In the genomic region with DNA sequence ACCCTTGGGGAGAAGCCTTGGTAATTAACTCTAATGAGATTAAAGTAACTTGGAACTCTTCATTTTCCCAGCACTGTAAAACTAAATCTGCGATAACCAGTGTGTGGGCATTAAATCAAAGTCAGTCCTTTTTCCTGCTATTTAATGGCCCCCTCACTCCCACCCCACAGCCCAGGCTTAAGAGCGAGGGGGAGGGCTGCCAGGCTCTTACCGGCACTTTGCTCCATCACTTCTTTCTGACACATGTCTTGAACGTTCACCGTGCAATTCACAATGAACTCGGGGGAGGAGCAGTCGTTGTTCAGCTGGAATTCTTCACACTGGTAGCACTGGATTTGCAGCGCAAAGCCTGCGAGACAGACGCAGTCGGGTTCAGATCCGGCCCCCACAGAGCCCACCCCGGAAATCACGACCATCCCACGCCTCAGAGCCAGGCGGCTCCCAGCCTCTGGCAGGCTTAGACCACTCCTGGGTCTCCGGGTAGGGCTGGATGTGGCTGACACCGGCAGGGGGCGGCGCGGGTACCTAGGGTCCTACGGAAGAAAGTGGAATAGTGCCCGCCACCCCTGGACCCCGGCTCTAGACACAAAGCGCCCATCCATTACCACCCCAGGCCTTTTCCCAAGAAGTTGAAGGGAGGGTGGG, we compare ENCODE assay signal across 11 cellular contexts. TPM values are rescaled to one million over a fixed set of nuclear protein-coding genes. Genes with fewer than 3 reads are reported as not detected.
DNase-seq lines count a peak whose midpoint lies in the region; ATAC-seq and TF ChIP-seq lines count a peak whose summit lies in the region.
"Had no signal": no experiment of that assay in that cellular context is flagged by ENCODE, and none has a peak within 500 bp of the region (broad histone marks: within the 10 kb centered on the region; RNA-seq: fewer than 3 reads in every experiment).

No MANE protein-coding gene starts in this region.

- peaks cover 6% of the 10 kb centered on the region for H3K4me1 ChIP-seq in psoas muscle
- H3K4me1 ChIP-seq: HAP-1 had no signal

- H3K4me1 Mint-ChIP-seq in CD4-positive, alpha-beta T cell (ENCODE audit: low read depth): no peaks in the 10 kb centered on the region
- H3K4me1 Mint-ChIP-seq in natural killer cell: no peaks in the 10 kb centered on the region

- H3K9me3 Mint-ChIP-seq in CD4-positive, alpha-beta T cell: no peaks in the 10 kb centered on the region
- H3K9me3 Mint-ChIP-seq in natural killer cell: peaks cover 0 to 2% of the 10 kb centered on the region in 2 donors

- WGBS in psoas muscle, 3 donors: 9 to 11% (median 9%) methylated on average over 24 to 25 of the region's 25 CpGs

- no peaks in the 10 kb centered on the region for H3K36me3 Mint-ChIP-seq in CD4-positive, alpha-beta T cell (ENCODE audit: low read depth)
- no peaks in the 10 kb centered on the region for H3K36me3 Mint-ChIP-seq in natural killer cell

- H3K36me3 ChIP-seq in H7 (replicated peaks; ENCODE audit: control insufficient read depth, insufficient read depth, low read length): no peaks in the 10 kb centered on the region
- no peaks in the 10 kb centered on the region for H3K36me3 ChIP-seq in psoas muscle (ENCODE audit: insufficient read depth in 1 of 2, low read depth in 1 of 2)
- H3K36me3 ChIP-seq: HAP-1 had no signal

- H3K27me3 ChIP-seq in H7 (ENCODE audit: control insufficient read depth, insufficient read depth, low read length): peaks cover 47% of the 10 kb centered on the region
- peaks cover 0 to 66% (median 12%) of the 10 kb centered on the region in 3 donors for H3K27me3 ChIP-seq in psoas muscle (ENCODE audit: insufficient read depth in 3 of 3, low read length in 2 of 3)
- peaks cover 49% of the 10 kb centered on the region for H3K27me3 ChIP-seq in CD4-positive, alpha-beta T cell (ENCODE audit: control insufficient read depth, insufficient read depth, low read length)

- CTCF ChIA-PET in CD4-positive, alpha-beta T cell (lab: Charles Lee): no interaction called here

- ATAC-seq in psoas muscle (no peak), natural killer cell (no peak)
- no peak for ATAC-seq in CD4-positive, alpha-beta T cell (ENCODE audit: poor library complexity)
- ATAC-seq: K562 had no signal

- peak; percentile 25 for TF ChIP-seq CTCF in fibroblast of pulmonary artery (IDR thresholded peaks at IDR 0.05; ENCODE audit: low read length, missing control alignments)
- TF ChIP-seq CTCF in psoas muscle (IDR thresholded peaks at IDR 0.05): no peak
- TF ChIP-seq CTCF in CD4-positive, alpha-beta T cell (IDR thresholded peaks at IDR 0.05): no peak
- TF ChIP-seq CTCF in natural killer cell (IDR thresholded peaks at IDR 0.05): no peak

- POLR2A ChIA-PET in CD4-positive, alpha-beta T cell (lab: Charles Lee): no interaction called here

- H3K27me3 Mint-ChIP-seq in CD4-positive, alpha-beta T cell: peaks cover 69% of the 10 kb centered on the region
- H3K27me3 Mint-ChIP-seq in natural killer cell (ENCODE audit: low read depth in 2 of 2): peaks cover 16 to 22% of the 10 kb centered on the region in 2 donors

- H3K9me3 ChIP-seq in psoas muscle: no peaks in the 10 kb centered on the region
- H3K9me3 ChIP-seq in CD4-positive, alpha-beta T cell (ENCODE audit: control insufficient read depth, low read length): no peaks in the 10 kb centered on the region
- H3K9me3 ChIP-seq: HAP-1 had no signal

- H3K4me3 Mint-ChIP-seq in CD4-positive, alpha-beta T cell: no peak overlapping the region
- H3K4me3 Mint-ChIP-seq in natural killer cell: no peak overlapping the region

- no peak overlapping the region for H3K27ac Mint-ChIP-seq in CD4-positive, alpha-beta T cell
- H3K27ac Mint-ChIP-seq in natural killer cell: no peak overlapping the region

- intact Hi-C loops in psoas muscle (cut with DNase I): no loop called here
- intact Hi-C loops in CD4-positive, alpha-beta T cell (cut with DNase I, micrococcal nuclease): no loop called here
- intact Hi-C loops in natural killer cell (cut with micrococcal nuclease): no loop called here

- DNase-seq in H7: peak; percentile 82
- DNase-seq in NCI-H510A (lab: John Stamatoyannopoulos, UW): peak; percentile 10
- no peak for DNase-seq in fibroblast of pulmonary artery (ENCODE audit: low read depth)
- DNase-seq in psoas muscle: no peak
- DNase-seq in activated CD4-positive, alpha-beta T cell treated with anti-CD3 and anti-CD28 coated beads, Interleukin-2, amount 50 U/mL, for 1 hour: no peak
- no peak for DNase-seq in activated CD4-positive, CD25-positive, alpha-beta regulatory T cell treated with anti-CD3 and anti-CD28 coated beads, Interleukin-2, amount 50 U/mL, for 72 hours
- DNase-seq in CD4-positive, alpha-beta T cell: no peak
- DNase-seq in natural killer cell: no peak
- DNase-seq: occipital lobe had no signal

- H3K27ac ChIP-seq in psoas muscle: no peak overlapping the region
- H3K27ac ChIP-seq in CD4-positive, alpha-beta T cell (ENCODE audit: low read depth, low read length): no peak overlapping the region

- H3K4me3 ChIP-seq in H7 (ENCODE audit: insufficient read depth, low read depth, low read length) (peak overlapping the region; percentile 57), fibroblast of pulmonary artery (replicated peaks; ENCODE audit: low read depth, low read length) (peak overlapping the region; percentile 8), psoas muscle (peak overlapping the region; percentile 59)
- H3K4me3 ChIP-seq: HAP-1, K562 had no signal

RNA-seq across cellular contexts. Expression of a gene that starts 1.7 kb away (rescaled TPM):
- total RNA-seq in H7 (2014; rRNA removed; shearing (Covaris generic)): 5.7 and 7.3 TPM in 2 replicates
- under 1 TPM in 1 of 4 donors, not detected in 3; 0.47 TPM for total RNA-seq in psoas muscle
- polyA plus RNA-seq in psoas muscle: under 1 TPM in 2 of 3 donors, not detected in 1; 0.03 to 0.04 TPM
- total RNA-seq in CD4-positive, alpha-beta T cell: not detected
- not detected for total RNA-seq in natural killer cell
- total RNA-seq: K562 had no signal
- polyA plus RNA-seq: K562 had no signal

Comparison
In these comparisons a context has a peak if more than half of its experiments do, and no peak if none do; other contexts are left out.
1. DNase-seq: peak in H7 (single experiment) and NCI-H510A (single experiment); none in fibroblast of pulmonary artery (single experiment), psoas muscle (0 of 2), activated CD4-positive, alpha-beta T cell treated with anti-CD3 and anti-CD28 coated beads, Interleukin-2, amount 50 U/mL, for 1 hour (single experiment), activated CD4-positive, CD25-positive, alpha-beta regulatory T cell treated with anti-CD3 and anti-CD28 coated beads, Interleukin-2, amount 50 U/mL, for 72 hours (single experiment), CD4-positive, alpha-beta T cell (0 of 10) and natural killer cell (single experiment).
2. H3K4me3 ChIP-seq: peak in every context shown above with its lines; median percentile 59 in psoas muscle; 57 in H7; 8 in fibroblast of pulmonary artery.